25 cellular contexts compared by ENCODE assay signal in genomic region chr6:150291968-150292710, GRCh38.
"Had no signal": no experiment of that assay in that cellular context is flagged by ENCODE, and none has a peak within 500 bp of the region (broad histone marks: within the 10 kb centered on the region; RNA-seq: fewer than 3 reads in every experiment).

No MANE protein-coding gene starts in this region.

- H3K27ac ChIP-seq: ascending aorta, SJCRH30, SK-N-MC had no signal

- H3K4me3 ChIP-seq: ascending aorta, MG63, SJCRH30, SK-N-MC had no signal

- H3K9me3 Mint-ChIP-seq: activated naive CD4-positive, alpha-beta T cell treated with anti-CD3 and anti-CD28 coated beads, Interleukin-2, amount 50 U/mL, for 24 hours; activated naive CD8-positive, alpha-beta T cell treated with anti-CD3 and anti-CD28 coated beads, Interleukin-2, amount 10 ng/mL, durations not matched to agents 7 days and 5 days; activated T-cell treated with anti-CD3 and anti-CD28 coated beads, Interleukin-2, amount 50 U/mL, for 24 hours; T-helper 1 cell treated with Interleukin-12 subunit alpha and Interleukin-12 subunit beta and Interleukin-4 antibody, amounts not matched to agents 30 μg/mL and 1 μg/mL, for 36 hours had no signal

- H3K36me3 Mint-ChIP-seq: activated naive CD4-positive, alpha-beta T cell treated with anti-CD3 and anti-CD28 coated beads, Interleukin-2, amount 50 U/mL, for 24 hours; activated naive CD8-positive, alpha-beta T cell treated with anti-CD3 and anti-CD28 coated beads, Interleukin-2, amount 10 ng/mL, durations not matched to agents 7 days and 5 days had no signal

- H3K4me1 ChIP-seq: ascending aorta, SJCRH30 had no signal

- H3K4me1 Mint-ChIP-seq: activated naive CD4-positive, alpha-beta T cell treated with anti-CD3 and anti-CD28 coated beads, Interleukin-2, amount 50 U/mL, for 24 hours; activated naive CD8-positive, alpha-beta T cell treated with anti-CD3 and anti-CD28 coated beads, Interleukin-2, amount 10 ng/mL, durations not matched to agents 7 days and 5 days had no signal

- H3K36me3 ChIP-seq: ascending aorta, MG63, SJCRH30 had no signal

- DNase-seq: activated CD4-positive, alpha-beta T cell treated with anti-CD3 and anti-CD28 coated beads, Interleukin-2, amount 10 ng/mL, durations not matched to agents 24 days and 14 days; activated CD4-positive, alpha-beta T cell treated with anti-CD3 and anti-CD28 coated beads, Interleukin-2, amount 50 U/mL, for 4 hours; activated CD8-positive, alpha-beta T cell treated with anti-CD3 and anti-CD28 coated beads, Interleukin-2, amount 10 ng/mL, durations not matched to agents 7 days and 5 days; activated gamma-delta T cell; activated naive CD4-positive, alpha-beta T cell treated with Interleukin-2 at 50 U/mL for 16 hours; activated naive CD8-positive, alpha-beta T cell treated with anti-CD3 and anti-CD28 coated beads, Interleukin-2, amount 10 ng/mL, durations not matched to agents 7 days and 5 days; activated T-cell treated with anti-CD3 and anti-CD28 coated beads, Interleukin-2, amount 50 U/mL, for 24 hours; amygdala; MG63; NCI-H1048; NCI-H1105 treated with DMSO at 0.1 percent for 48 hours; NCI-H1436 treated with DMSO at 0.1 percent for 48 hours; NCI-H1694 treated with DMSO at 0.1 percent for 48 hours; NCI-H2029; NCI-H345; NCI-H524 treated with DMSO at 0.1 percent for 48 hours; NK-92 treated with Interleukin-12 subunit alpha and Interleukin-12 subunit beta, amount 100 ng/mL, for 24 hours; SHP77; SJCRH30 had no signal

- H3K27ac Mint-ChIP-seq: activated CD4-positive, alpha-beta T cell treated with anti-CD3 and anti-CD28 coated beads, Interleukin-2, amount 10 ng/mL, durations not matched to agents 24 days and 14 days; activated CD8-positive, alpha-beta T cell treated with anti-CD3 and anti-CD28 coated beads, Interleukin-2, amount 10 ng/mL, durations not matched to agents 7 days and 5 days; activated naive CD4-positive, alpha-beta T cell treated with anti-CD3 and anti-CD28 coated beads, Interleukin-2, amount 50 U/mL, for 24 hours; activated naive CD8-positive, alpha-beta T cell treated with anti-CD3 and anti-CD28 coated beads, Interleukin-2, amount 10 ng/mL, durations not matched to agents 7 days and 5 days; activated T-cell treated with anti-CD3 and anti-CD28 coated beads, Interleukin-2, amount 50 U/mL, for 24 hours; activated T-helper 2 cell treated with anti-CD3 and anti-CD28 coated beads, Interferon-gamma antibody, Interleukin-2, Interleukin-4, amounts not matched to agents 10 μg/mL and 5 μg/mL and 100 μg/mL, durations not matched to agents 14 hours and 24 hours and 36 hours; T-helper 1 cell treated with Interleukin-12 subunit alpha and Interleukin-12 subunit beta and Interleukin-4 antibody, amounts not matched to agents 30 μg/mL and 1 μg/mL, for 36 hours; T-helper 2 cell treated with Interferon-gamma antibody and Interleukin-4, amounts not matched to agents 5 μg/mL and 100 μg/mL, for 36 hours had no signal

- H3K27me3 ChIP-seq: ascending aorta, MG63, SJCRH30 had no signal

- H3K4me3 Mint-ChIP-seq: activated CD4-positive, alpha-beta T cell treated with anti-CD3 and anti-CD28 coated beads, Interleukin-2, amount 10 ng/mL, durations not matched to agents 24 days and 14 days; activated CD8-positive, alpha-beta T cell treated with anti-CD3 and anti-CD28 coated beads, Interleukin-2, amount 10 ng/mL, durations not matched to agents 7 days and 5 days; activated naive CD4-positive, alpha-beta T cell treated with anti-CD3 and anti-CD28 coated beads, Interleukin-2, amount 50 U/mL, for 24 hours; activated naive CD8-positive, alpha-beta T cell treated with anti-CD3 and anti-CD28 coated beads, Interleukin-2, amount 10 ng/mL, durations not matched to agents 7 days and 5 days; activated T-cell treated with anti-CD3 and anti-CD28 coated beads, Interleukin-2, amount 50 U/mL, for 24 hours; T-helper 1 cell treated with Interleukin-12 subunit alpha and Interleukin-12 subunit beta and Interleukin-4 antibody, amounts not matched to agents 30 μg/mL and 1 μg/mL, for 36 hours; T-helper 2 cell treated with Interferon-gamma antibody and Interleukin-4, amounts not matched to agents 5 μg/mL and 100 μg/mL, for 36 hours had no signal
